ENCODE assay signal across 22 cellular contexts in the genomic region with DNA sequence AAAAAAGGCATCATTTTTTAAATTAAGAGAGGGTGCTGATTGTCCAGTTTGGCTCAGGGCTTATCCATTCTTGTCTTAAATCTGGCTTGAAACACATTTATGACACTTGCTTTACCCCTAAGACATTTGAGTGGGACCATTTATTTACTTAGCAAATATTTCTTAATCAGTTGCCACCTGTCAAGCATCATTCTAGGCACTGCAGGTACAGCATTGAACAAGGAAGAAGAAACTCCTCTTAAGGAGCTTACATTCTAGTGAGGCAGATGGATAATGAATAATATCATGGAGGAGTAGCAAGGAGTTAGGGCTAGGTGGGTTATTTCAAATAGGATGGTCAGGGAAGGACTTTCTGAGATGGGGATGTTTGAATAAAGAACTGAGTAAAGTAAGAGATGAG.
DNase-seq lines count a peak whose midpoint lies in the region; ATAC-seq and TF ChIP-seq lines count a peak whose summit lies in the region.
"Had no signal": no experiment of that assay in that cellular context is flagged by ENCODE, and none has a peak within 500 bp of the region (broad histone marks: within the 10 kb centered on the region; RNA-seq: fewer than 3 reads in every experiment).

No MANE protein-coding gene starts in this region.

- intact Hi-C loops in left cardiac atrium (cut with DNase I): loop anchor here (5.0 to 10.0 kb wide), 2 partner anchors 188 to 260 kb away; partner anchors contain the start of gene UTRN (in 1 of the 2)

- no peaks in the 10 kb centered on the region for H3K9me3 Mint-ChIP-seq in T-helper 2 cell treated with Interferon-gamma antibody and Interleukin-4, amounts not matched to agents 5 μg/mL and 100 μg/mL, for 36 hours
- no peaks in the 10 kb centered on the region for H3K9me3 Mint-ChIP-seq in activated CD4-positive, alpha-beta memory T cell treated with anti-CD3 and anti-CD28 coated beads, Interleukin-2, amount 10 ng/mL, durations not matched to agents 7 days and 5 days
- H3K9me3 Mint-ChIP-seq in endothelial cell (ENCODE audit: unreplicated experiment) (no peaks in the 10 kb centered on the region), neural crest cell (no peaks in the 10 kb centered on the region), mesothelial cell of epicardium (no peaks in the 10 kb centered on the region)

- TF ChIP-seq CTCF in endothelial cell (IDR thresholded peaks at IDR 0.05; ENCODE audit: unreplicated experiment) (no peak), neural crest cell (conservative IDR thresholded peaks at IDR 0.05) (no peak), mesothelial cell of epicardium (IDR thresholded peaks at IDR 0.05; ENCODE audit: unreplicated experiment) (no peak)

- peaks cover 44% of the 10 kb centered on the region for H3K36me3 Mint-ChIP-seq in T-helper 2 cell treated with Interferon-gamma antibody and Interleukin-4, amounts not matched to agents 5 μg/mL and 100 μg/mL, for 36 hours (ENCODE audit: low read depth)
- peaks cover 70% of the 10 kb centered on the region for H3K36me3 Mint-ChIP-seq in activated CD4-positive, alpha-beta memory T cell treated with anti-CD3 and anti-CD28 coated beads, Interleukin-2, amount 10 ng/mL, durations not matched to agents 7 days and 5 days (ENCODE audit: low read depth)
- H3K36me3 Mint-ChIP-seq in endothelial cell (ENCODE audit: low read depth, unreplicated experiment): peaks cover 29% of the 10 kb centered on the region
- H3K36me3 Mint-ChIP-seq in neural crest cell (ENCODE audit: low read depth): peaks cover 18% of the 10 kb centered on the region
- H3K36me3 Mint-ChIP-seq in mesothelial cell of epicardium: peaks cover 38% of the 10 kb centered on the region

- POLR2A ChIA-PET in activated CD4-positive, alpha-beta memory T cell treated with anti-CD3 and anti-CD28 coated beads, Interleukin-2, amount 10 ng/mL, durations not matched to agents 7 days and 5 days (lab: Charles Lee): no interaction called here

- no peak for DNase-seq in T-helper 2 cell treated with Interferon-gamma antibody and Interleukin-4, amounts not matched to agents 5 μg/mL and 100 μg/mL, for 36 hours (ENCODE audit: low spot score)
- DNase-seq in T-helper 2 cell (no peak), endothelial cell (ENCODE audit: low spot score) (no peak), neural crest cell (ENCODE audit: low read depth, low spot score) (no peak), mesothelial cell of epicardium (ENCODE audit: low spot score in 2 of 2, unreplicated experiment in 2 of 2) (no peak), DMS79 (lab: John Stamatoyannopoulos, UW) (no peak), left cardiac atrium (no peak)
- DNase-seq in activated CD4-positive, alpha-beta memory T cell treated with anti-CD3 and anti-CD28 coated beads, Interleukin-2, amount 10 ng/mL, durations not matched to agents 7 days and 5 days: no peak
- DNase-seq: 8988T; activated CD4-positive, alpha-beta T cell treated with anti-CD3 and anti-CD28 coated beads, Interleukin-2, amount 50 U/mL, for 48 hours; activated effector memory CD4-positive, alpha-beta T cell treated with Interleukin-2 at 50 U/mL for 16 hours; caudate nucleus; cortex of kidney; esophagus squamous epithelium; foreskin keratinocyte; heart left ventricle; Karpas-422; NCI-H1930; NCI-H526; pancreas; stimulated activated naive CD4-positive, alpha-beta T cell treated with Interleukin-2 at 50 U/mL for 16 hours; testis had no signal

- CTCF ChIA-PET in activated CD4-positive, alpha-beta memory T cell treated with anti-CD3 and anti-CD28 coated beads, Interleukin-2, amount 10 ng/mL, durations not matched to agents 7 days and 5 days (lab: Charles Lee): interaction anchor here (0.6 kb wide), 1 partner anchor 127 kb away, joined by 4 read pairs; no protein-coding TSS in a partner anchor

- H3K4me1 Mint-ChIP-seq in T-helper 2 cell treated with Interferon-gamma antibody and Interleukin-4, amounts not matched to agents 5 μg/mL and 100 μg/mL, for 36 hours (ENCODE audit: low read depth): peaks cover 7% of the 10 kb centered on the region
- peaks cover 5% of the 10 kb centered on the region for H3K4me1 Mint-ChIP-seq in activated CD4-positive, alpha-beta memory T cell treated with anti-CD3 and anti-CD28 coated beads, Interleukin-2, amount 10 ng/mL, durations not matched to agents 7 days and 5 days
- H3K4me1 Mint-ChIP-seq in endothelial cell (ENCODE audit: unreplicated experiment): no peaks in the 10 kb centered on the region
- H3K4me1 Mint-ChIP-seq in neural crest cell: no peaks in the 10 kb centered on the region
- peaks cover 6% of the 10 kb centered on the region for H3K4me1 Mint-ChIP-seq in mesothelial cell of epicardium

- peak overlapping the region; percentile 2 for H3K27ac Mint-ChIP-seq in T-helper 2 cell treated with Interferon-gamma antibody and Interleukin-4, amounts not matched to agents 5 μg/mL and 100 μg/mL, for 36 hours
- peak overlapping the region; percentile 10 for H3K27ac Mint-ChIP-seq in activated CD4-positive, alpha-beta memory T cell treated with anti-CD3 and anti-CD28 coated beads, Interleukin-2, amount 10 ng/mL, durations not matched to agents 7 days and 5 days
- H3K27ac Mint-ChIP-seq in endothelial cell (ENCODE audit: unreplicated experiment) (no peak overlapping the region), neural crest cell (ENCODE audit: unreplicated experiment) (peak overlapping the region; percentile 54), mesothelial cell of epicardium (no peak overlapping the region)

- no peaks in the 10 kb centered on the region for H3K27me3 Mint-ChIP-seq in T-helper 2 cell treated with Interferon-gamma antibody and Interleukin-4, amounts not matched to agents 5 μg/mL and 100 μg/mL, for 36 hours (ENCODE audit: low read depth)
- no peaks in the 10 kb centered on the region for H3K27me3 Mint-ChIP-seq in activated CD4-positive, alpha-beta memory T cell treated with anti-CD3 and anti-CD28 coated beads, Interleukin-2, amount 10 ng/mL, durations not matched to agents 7 days and 5 days
- H3K27me3 Mint-ChIP-seq in endothelial cell (ENCODE audit: unreplicated experiment) (peaks cover 1% of the 10 kb centered on the region), neural crest cell (ENCODE audit: low read depth) (no peaks in the 10 kb centered on the region), mesothelial cell of epicardium (ENCODE audit: low read depth) (no peaks in the 10 kb centered on the region)

- ATAC-seq in left cardiac atrium: no peak
- ATAC-seq: foreskin keratinocyte, heart left ventricle, pancreas had no signal

- H3K4me3 Mint-ChIP-seq in T-helper 2 cell treated with Interferon-gamma antibody and Interleukin-4, amounts not matched to agents 5 μg/mL and 100 μg/mL, for 36 hours: no peak overlapping the region
- H3K4me3 Mint-ChIP-seq in activated CD4-positive, alpha-beta memory T cell treated with anti-CD3 and anti-CD28 coated beads, Interleukin-2, amount 10 ng/mL, durations not matched to agents 7 days and 5 days: no peak overlapping the region
- H3K4me3 Mint-ChIP-seq in endothelial cell (ENCODE audit: unreplicated experiment) (peak overlapping the region; percentile 38), neural crest cell (no peak overlapping the region), mesothelial cell of epicardium (no peak overlapping the region)

Comparison
In these comparisons a context has a peak if more than half of its experiments do, and no peak if none do; other contexts are left out.
1. H3K27ac Mint-ChIP-seq: peak in T-helper 2 cell treated with Interferon-gamma antibody and Interleukin-4, amounts not matched to agents 5 μg/mL and 100 μg/mL, for 36 hours (single experiment), activated CD4-positive, alpha-beta memory T cell treated with anti-CD3 and anti-CD28 coated beads, Interleukin-2, amount 10 ng/mL, durations not matched to agents 7 days and 5 days (single experiment) and neural crest cell (single experiment); none in endothelial cell (single experiment) and mesothelial cell of epicardium (single experiment).